ENCODE assay signal across 7 cellular contexts in genomic region chr10:69449841-69450240, GRCh38. TPM values are rescaled to one million over a fixed set of nuclear protein-coding genes. Genes with fewer than 3 reads are reported as not detected.
A peak's percentile ranks its signal among the peaks of the same experiment; 100 is the strongest.
DNase-seq lines count a peak whose midpoint lies in the region; ATAC-seq, FAIRE-seq and TF ChIP-seq lines count a peak whose summit lies in the region.

No MANE protein-coding gene starts in this region.

- no peaks in the 10 kb centered on the region for H3K36me3 ChIP-seq in K562 (ENCODE audit: control insufficient read depth, insufficient read depth, low read length)

- H3K9me3 ChIP-seq in K562 (replicated peaks; ENCODE audit: control insufficient read depth, insufficient read depth, low read depth, low read length) = no peaks in the 10 kb centered on the region

- no peaks in the 10 kb centered on the region for H4K20me1 ChIP-seq in K562 (replicated peaks; ENCODE audit: control insufficient read depth, insufficient read depth, low read length)

- H2AFZ ChIP-seq in K562 (ENCODE audit: low read depth, low read length) = no peak overlapping the region

- intact Hi-C loops in K562 (cut with micrococcal nuclease) = loop anchor here (5.0 kb wide), 1 partner anchor 37 kb away; no protein-coding TSS in a partner anchor

- H3K4me2 ChIP-seq in K562 (ENCODE audit: insufficient read depth, low read length) = no peak overlapping the region

- peak; percentile 87 for FAIRE-seq in K562 (lab: Jason Lieb, UNC)

- H3K27ac ChIP-seq in K562 (ENCODE audit: extremely low read depth, low read depth, low read length) = no peak overlapping the region

- H3K27me3 ChIP-seq in K562 (ENCODE audit: control insufficient read depth in 2 of 2, insufficient read depth in 2 of 2, low read length in 2 of 2) = 0 out of 5 replicates have a peak, but pooled peaks cover 0 to 9% of the 10 kb centered on the region in 2 experiments

- TF ChIP-seq CTCF in K562 (IDR thresholded peaks at IDR 0.05 in 2 of 3, conservative IDR thresholded peaks at IDR 0.05 in 1 of 3; ENCODE audit: insufficient read depth in 2 of 3, low read depth in 1 of 3, low read length in 3 of 3) = peak; percentile 60 to 74 (median 69)

- no peak for TF ChIP-seq POLR2A in K562 (conservative IDR thresholded peaks at IDR 0.05)

- WGBS in K562 (ENCODE audit: insufficient coverage, low coverage, missing lambda C conversion rate) = 0% methylated on average over 1 of the region's 1 CpG

- H3K79me2 ChIP-seq in K562 (ENCODE audit: control insufficient read depth, insufficient read depth, low read length) = no peaks in the 10 kb centered on the region

- no peak for TF ChIP-seq EP300 in K562 (IDR thresholded peaks at IDR 0.05; ENCODE audit: low read length)

- TF ChIP-seq RAD21 in K562 (CRISPR knock-in tag; conservative IDR thresholded peaks at IDR 0.05 in 1 of 2, IDR thresholded peaks at IDR 0.05 in 1 of 2) = peak in 1 of 2 experiments; percentile 35; a peak in 2 of 4 replicates

- in situ Hi-C loops in K562 (cut with MboI) = no loop called here

- peak; percentile 39 for DNase-seq in GM03348 (ENCODE audit: low spot score)
- peak; percentile 71 for DNase-seq in HK-2 (ENCODE audit: unreplicated experiment)
- peak; percentile 54 to 70 (median 66) for DNase-seq in K562 (ENCODE audit: extremely low read depth in 1 of 4, low spot score in 3 of 4)
- peak; percentile 55 for DNase-seq in iris pigment epithelial cell (ENCODE audit: low read depth)
- peak; percentile 41 to 57 for DNase-seq in stimulated activated CD4-positive, alpha-beta T cell treated with anti-CD3 and anti-CD28 coated beads, Interleukin-2, amount 100 ng/mL, for 24 hours

- H3K9ac ChIP-seq in K562 (ENCODE audit: insufficient read depth in 1 of 2, low read depth in 2 of 2, low read length in 2 of 2) = no peak overlapping the region

- CTCF ChIA-PET in K562 (lab: Yijun Ruan, JAX; ENCODE audit: low intra/inter-chr PET ratio) = no interaction called here

- no TSS peak for BruUV-seq in K562 (replicated peaks; lab: Mats Ljungman, UMichigan)

- POLR2A ChIA-PET in K562 (lab: Yijun Ruan, JAX) = interaction anchor here (0.6 to 1.3 kb wide), 7 partner anchors 13 to 1195 kb away, joined by 3 to 5 read pairs (median 3); no protein-coding TSS in a partner anchor

- peak; percentile 66 for ATAC-seq in SK-N-SH treated with all-trans-retinoic acid at 6 μM for 48 hours
- ATAC-seq in K562 = peak; percentile 86
- ATAC-seq in GM19035 (IDR thresholded peaks at IDR 0.05; ENCODE audit: unreplicated experiment) = no peak

- no peak overlapping the region for H3K4me3 ChIP-seq in K562

- H3K9me1 ChIP-seq in K562 (ENCODE audit: control insufficient read depth, insufficient read depth, low read length) = no peaks in the 10 kb centered on the region

- H3K4me1 ChIP-seq in K562 (replicated peaks in 1 of 2; ENCODE audit: control insufficient read depth in 2 of 2, insufficient read depth in 2 of 2, low read length in 2 of 2) = peaks cover 14 to 15% of the 10 kb centered on the region in 2 experiments

TF ChIP-seq in SK-N-SH treated with all-trans-retinoic acid at 6 μM for 48 hours, 23 proteins besides CTCF, POLR2A, EP300 and RAD21 (continues in another document):
- TF ChIP-seq SNAI2 (CRISPR knock-in tag; IDR thresholded peaks at IDR 0.05) = no peak
- no peak for TF ChIP-seq PPARA (CRISPR knock-in tag; IDR thresholded peaks at IDR 0.05; ENCODE audit: borderline replicate concordance)
- no peak for TF ChIP-seq ZC3H10 (CRISPR knock-in tag; IDR thresholded peaks at IDR 0.05)
- TF ChIP-seq BACH2 (CRISPR knock-in tag; IDR thresholded peaks at IDR 0.05; ENCODE audit: borderline replicate concordance) = no peak
- no peak for TF ChIP-seq TOX (CRISPR knock-in tag; IDR thresholded peaks at IDR 0.05; ENCODE audit: borderline replicate concordance)
- TF ChIP-seq ISL1 (CRISPR knock-in tag; IDR thresholded peaks at IDR 0.05) = no peak
- TF ChIP-seq GLIS3 (CRISPR knock-in tag; IDR thresholded peaks at IDR 0.05) = no peak
- no peak for TF ChIP-seq ZNF565 (CRISPR knock-in tag; conservative IDR thresholded peaks at IDR 0.05; ENCODE audit: low read depth)
- no peak for TF ChIP-seq PATZ1 (CRISPR knock-in tag; IDR thresholded peaks at IDR 0.05; ENCODE audit: borderline replicate concordance)

TF ChIP-seq in K562, 482 proteins besides CTCF, POLR2A, EP300 and RAD21 (continues in another document):
- TF ChIP-seq ZNF184 (CRISPR knock-in tag; IDR thresholded peaks at IDR 0.05) (no peak), MTA1 (IDR thresholded peaks at IDR 0.05; ENCODE audit: borderline replicate concordance) (no peak)

RNA-seq across cellular contexts. Expression of gene TSPAN15, which starts 1.4 kb away (rescaled TPM):
- 0.95 TPM in 1 of 2 replicates, not detected in the other for total RNA-seq in K562 (2011; cell fraction: chromatin; rRNA removed; ENCODE audit: low replicate concordance)
- total RNA-seq in K562 (2011; cell fraction: nucleolus; rRNA removed) = 0.17 and 0.66 TPM in 2 replicates
- 0.38 TPM in 1 of 2 replicates, not detected in the other for total RNA-seq in K562 (2011; cell fraction: nucleoplasm; rRNA removed)
- 0.78 and 1.0 TPM in 2 replicates for total RNA-seq in K562 (2014; rRNA removed)
- 0.33 and 0.35 TPM in 2 replicates for total RNA-seq in K562 (2014; rRNA removed; fragmentation: Illumina TruSeq; extraction: Trizol)
- total RNA-seq in K562 (2015; rRNA removed; fragmentation: Illumina TruSeq; extraction: Trizol) = 0.19 and 0.36 TPM in 2 replicates
- total RNA-seq in K562 (2021) = 0.53 and 0.83 TPM in 2 replicates
- polyA plus RNA-seq in K562 (2011; rRNA removed) = 0.45 and 0.64 TPM in 2 replicates
- polyA plus RNA-seq in K562 (2011; cell fraction: cytosol; rRNA removed) = 0.81 and 0.88 TPM in 2 replicates
- 0.71 and 0.73 TPM in 2 replicates for polyA plus RNA-seq in K562 (2011; cell fraction: nucleus; rRNA removed)
- polyA plus RNA-seq in K562 (2012) = 0.59 and 0.89 TPM in 2 replicates
- 0.26 and 0.45 TPM in 2 replicates for polyA plus RNA-seq in K562 (2014; fragmentation: Illumina TruSeq; extraction: Trizol)
- polyA plus RNA-seq in K562 (2014; fragmentation: Nextera tagmentation; extraction: Ambion mirVana) = not detected
- 0.36 and 1.2 TPM in 2 replicates for polyA plus RNA-seq in K562 (2014; rRNA removed)
- polyA minus RNA-seq in K562 (2011; rRNA and poly(A)+ RNA removed) = 0.48 and 0.53 TPM in 2 replicates
- polyA minus RNA-seq in K562 (2011; cell fraction: cytosol; rRNA and poly(A)+ RNA removed) = 0.95 and 2.6 TPM in 2 replicates
- 1.1 TPM in 2 replicates for polyA minus RNA-seq in K562 (2011; cell fraction: nucleus; rRNA and poly(A)+ RNA removed)

RNA-seq across cellular contexts. Expression of gene TACR2, which starts 33.1 kb away (rescaled TPM):
- not detected in 2 replicates for total RNA-seq in K562 (2011; cell fraction: chromatin; rRNA removed; ENCODE audit: low replicate concordance)
- total RNA-seq in K562 (2011; cell fraction: nucleolus; rRNA removed) = not detected in 2 replicates
- total RNA-seq in K562 (2011; cell fraction: nucleoplasm; rRNA removed) = not detected in 2 replicates
- not detected in 2 replicates for total RNA-seq in K562 (2014; rRNA removed)
- total RNA-seq in K562 (2014; rRNA removed; fragmentation: Illumina TruSeq; extraction: Trizol) = not detected in 2 replicates
- total RNA-seq in K562 (2015; rRNA removed; fragmentation: Illumina TruSeq; extraction: Trizol) = not detected in 2 replicates
- total RNA-seq in K562 (2021) = not detected in 2 replicates
- polyA plus RNA-seq in K562 (2011; rRNA removed) = not detected in 2 replicates
- polyA plus RNA-seq in K562 (2011; cell fraction: cytosol; rRNA removed) = not detected in 2 replicates
- polyA plus RNA-seq in K562 (2011; cell fraction: nucleus; rRNA removed) = not detected in 2 replicates
- polyA plus RNA-seq in K562 (2012) = 0.20 and 0.22 TPM in 2 replicates
- polyA plus RNA-seq in K562 (2014; fragmentation: Illumina TruSeq; extraction: Trizol) = not detected in 2 replicates
- not detected for polyA plus RNA-seq in K562 (2014; fragmentation: Nextera tagmentation; extraction: Ambion mirVana)
- polyA plus RNA-seq in K562 (2014; rRNA removed) = not detected in 2 replicates
- not detected in 2 replicates for polyA minus RNA-seq in K562 (2011; rRNA and poly(A)+ RNA removed)
- polyA minus RNA-seq in K562 (2011; cell fraction: cytosol; rRNA and poly(A)+ RNA removed) = not detected in 2 replicates
- polyA minus RNA-seq in K562 (2011; cell fraction: nucleus; rRNA and poly(A)+ RNA removed) = not detected in 2 replicates
